Comparison of ENCODE assay signal across 1 cellular context in genomic region chr10:97298223-97298571, GRCh38.
TF ChIP-seq lines count a peak whose summit lies in the region.

No MANE protein-coding gene starts in this region.

TF ChIP-seq in IMR-90, 13 proteins besides CTCF, POLR2A, EP300 and RAD21 (continued from another document):
- TF ChIP-seq, protein P1, sequence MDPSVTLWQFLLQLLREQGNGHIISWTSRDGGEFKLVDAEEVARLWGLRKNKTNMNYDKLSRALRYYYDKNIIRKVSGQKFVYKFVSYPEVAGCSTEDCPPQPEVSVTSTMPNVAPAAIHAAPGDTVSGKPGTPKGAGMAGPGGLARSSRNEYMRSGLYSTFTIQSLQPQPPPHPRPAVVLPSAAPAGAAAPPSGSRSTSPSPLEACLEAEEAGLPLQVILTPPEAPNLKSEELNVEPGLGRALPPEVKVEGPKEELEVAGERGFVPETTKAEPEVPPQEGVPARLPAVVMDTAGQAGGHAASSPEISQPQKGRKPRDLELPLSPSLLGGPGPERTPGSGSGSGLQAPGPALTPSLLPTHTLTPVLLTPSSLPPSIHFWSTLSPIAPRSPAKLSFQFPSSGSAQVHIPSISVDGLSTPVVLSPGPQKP (IDR thresholded peaks at IDR 0.05; ENCODE audit: borderline replicate concordance, low read depth, low read length): no peak
- TF ChIP-seq BHLHE40 (IDR thresholded peaks at IDR 0.05; ENCODE audit: low read depth, low read length) (no peak), NFE2L2 (IDR thresholded peaks at IDR 0.05; ENCODE audit: low read depth, low read length) (no peak)
